ENCODE assay signal across 20 cellular contexts in the genomic region with DNA sequence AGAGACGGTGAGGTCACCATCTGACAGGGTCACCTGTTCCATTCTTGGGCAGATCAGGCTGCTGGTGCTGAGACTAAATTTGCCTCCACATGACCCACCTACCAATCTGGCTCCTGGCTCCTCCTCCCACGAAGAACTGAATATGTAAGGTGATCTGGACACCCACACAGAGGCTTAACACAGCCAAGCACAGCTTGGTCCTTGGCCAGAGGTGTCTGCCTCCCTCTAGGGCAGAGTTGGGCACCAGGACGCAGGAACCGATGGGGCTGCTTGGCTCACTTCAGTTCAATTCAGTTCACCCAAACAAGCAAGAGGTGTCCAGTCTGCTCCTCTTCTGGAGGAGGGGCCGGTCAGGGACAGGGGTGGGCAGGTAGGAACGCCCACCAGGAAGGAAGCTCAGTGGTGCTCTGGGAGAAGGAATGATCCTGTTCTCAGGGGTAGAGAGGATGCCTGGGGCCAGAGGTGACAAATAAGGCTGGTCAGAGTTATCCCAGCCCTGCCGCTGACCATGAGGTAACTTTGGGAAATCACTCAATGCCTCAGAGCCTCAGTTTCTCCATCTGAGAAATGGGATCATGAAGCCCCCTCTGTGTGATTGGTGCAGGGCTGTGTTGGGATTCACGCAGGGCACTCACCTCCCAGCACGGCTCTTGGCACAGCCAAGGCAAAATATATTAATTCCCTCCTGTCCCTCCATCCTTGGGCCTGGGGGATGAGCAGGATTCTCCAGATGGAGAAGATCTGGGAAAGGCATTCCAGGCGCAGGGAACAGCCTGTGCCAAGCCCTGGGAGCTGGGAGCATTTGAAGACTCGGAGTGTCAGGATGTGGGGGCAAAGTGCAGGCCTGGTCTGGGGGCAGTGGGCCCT.
DNase-seq lines count a peak whose midpoint lies in the region; ATAC-seq, FAIRE-seq and TF ChIP-seq lines count a peak whose summit lies in the region.
"Had no signal": no experiment of that assay in that cellular context is flagged by ENCODE, and none has a peak within 500 bp of the region (broad histone marks: within the 10 kb centered on the region; RNA-seq: fewer than 3 reads in every experiment).

No MANE protein-coding gene starts in this region.

- H3K79me1 ChIP-seq in mesendoderm (ENCODE audit: low read length): no peaks in the 10 kb centered on the region

- no peaks in the 10 kb centered on the region for H3K9me3 ChIP-seq in WERI-Rb-1 (ENCODE audit: severe bottlenecking)
- H3K9me3 ChIP-seq in HepG2 (ENCODE audit: low read length): no peaks in the 10 kb centered on the region
- no peaks in the 10 kb centered on the region for H3K9me3 ChIP-seq in tibial artery
- H3K9me3 ChIP-seq: breast epithelium, SJCRH30 had no signal

- TF ChIP-seq POLR2A in HepG2 (IDR thresholded peaks at IDR 0.05; ENCODE audit: insufficient read depth in 1 of 2, low read depth in 2 of 2, low read length in 2 of 2): no peak

- in situ Hi-C loops in HepG2 (cut with HindIII; ENCODE audit: extremely low pct_ligation_motif_present, low pct_unique_long_range_greater_than_20kb): no loop called here

- no TSS peak for BruUV-seq in HepG2 (replicated peaks; lab: Mats Ljungman, UMichigan)

- intact Hi-C loops in HepG2 (cut with micrococcal nuclease; ENCODE audit: unreplicated experiment): no loop called here
- intact Hi-C loops in tibial artery (cut with DNase I; ENCODE audit: low total_unique reads): no loop called here

- H3K18ac ChIP-seq in mesendoderm (ENCODE audit: low read length): no peak overlapping the region

- no peaks in the 10 kb centered on the region for H4K20me1 ChIP-seq in HepG2 (ENCODE audit: insufficient read depth, low read length)

- H3K27ac ChIP-seq in WERI-Rb-1 (peak overlapping the region; percentile 75), HepG2 (ENCODE audit: extremely low read length, insufficient read depth, low read length) (no peak overlapping the region), tibial artery (no peak overlapping the region), mesendoderm (ENCODE audit: low read depth, low read length) (no peak overlapping the region)
- H3K27ac ChIP-seq: breast epithelium, epithelial cell of prostate, SJCRH30, VCaP had no signal

- H2BK5ac ChIP-seq in mesendoderm (ENCODE audit: low read length): no peak overlapping the region

- ATAC-seq in HepG2: no peak
- ATAC-seq: activated CD8-positive, alpha-beta T cell treated with anti-CD3 and anti-CD28 coated beads for 36 hours had no signal

- H3K4me2 ChIP-seq in HepG2 (ENCODE audit: low read depth, low read length) (no peak overlapping the region), mesendoderm (ENCODE audit: low read length) (no peak overlapping the region)

- H3K4ac ChIP-seq in mesendoderm (ENCODE audit: low read depth, low read length): no peak overlapping the region

- no peaks in the 10 kb centered on the region for H3K36me3 ChIP-seq in WERI-Rb-1
- no peaks in the 10 kb centered on the region for H3K36me3 ChIP-seq in HepG2 (replicated peaks in 1 of 2; ENCODE audit: control insufficient read depth in 1 of 2, insufficient read depth in 2 of 2, low read length in 2 of 2)
- H3K36me3 ChIP-seq in tibial artery: no peaks in the 10 kb centered on the region
- H3K36me3 ChIP-seq in mesendoderm (ENCODE audit: control insufficient read depth, insufficient read depth, low read length): no peaks in the 10 kb centered on the region
- H3K36me3 ChIP-seq: breast epithelium, SJCRH30 had no signal

- no peak overlapping the region for H3K9ac ChIP-seq in HepG2 (ENCODE audit: insufficient read depth, low read depth, low read length)
- H3K9ac ChIP-seq in mesendoderm (ENCODE audit: low read length): no peak overlapping the region

- H2AK5ac ChIP-seq in mesendoderm (ENCODE audit: low read length): no peak overlapping the region

- CTCF ChIA-PET in HepG2 (lab: Yijun Ruan, JAX; ENCODE audit: low intra/inter-chr PET ratio, low total read pairs): no interaction called here

- WGBS in HepG2 (ENCODE audit: low lambda C conversion rate): 29% methylated on average over 3 of the region's 11 CpGs
- WGBS in mesendoderm (ENCODE audit: extremely low coverage, insufficient coverage, low lambda C conversion rate): no CpG with 5 or more reads among the region's 11 CpGs

- no peak overlapping the region for H4K8ac ChIP-seq in mesendoderm (ENCODE audit: low read depth, low read length)

- H2BK120ac ChIP-seq in mesendoderm (ENCODE audit: low read depth, low read length): no peak overlapping the region

- H3K27me3 ChIP-seq in WERI-Rb-1 (ENCODE audit: insufficient read depth, low read depth, severe bottlenecking) (no peaks in the 10 kb centered on the region), HepG2 (ENCODE audit: control insufficient read depth in 1 of 2, insufficient read depth in 2 of 2, low read length in 2 of 2) (peaks cover 2 to 6% of the 10 kb centered on the region in 2 experiments; a peak in 4 of 5 replicates), tibial artery (peaks cover 0 to 61% of the 10 kb centered on the region in 2 donors), mesendoderm (ENCODE audit: insufficient read depth, low read length, poor library complexity) (no peaks in the 10 kb centered on the region)
- H3K27me3 ChIP-seq: SJCRH30 had no signal

- POLR2A ChIA-PET in HepG2 (lab: Yijun Ruan, JAX): no interaction called here

- H3K4me1 ChIP-seq in HepG2 (ENCODE audit: insufficient read depth, low read length) (no peaks in the 10 kb centered on the region), tibial artery (no peaks in the 10 kb centered on the region), mesendoderm (ENCODE audit: control insufficient read depth, low read depth, low read length) (no peaks in the 10 kb centered on the region)
- H3K4me1 ChIP-seq: breast epithelium, SJCRH30 had no signal

- no peak overlapping the region for H2BK15ac ChIP-seq in mesendoderm (replicated peaks; ENCODE audit: low read depth)

- no peak for TF ChIP-seq EP300 in HepG2 (IDR thresholded peaks at IDR 0.05; ENCODE audit: low read depth in 2 of 2, low read length in 2 of 2)
- no peak for TF ChIP-seq EP300 in HepG2 (CRISPR knock-in tag; IDR thresholded peaks at IDR 0.05; ENCODE audit: borderline replicate concordance)

- H4K5ac ChIP-seq in mesendoderm (ENCODE audit: low read length): no peak overlapping the region

- TF ChIP-seq RAD21 in HepG2 (CRISPR knock-in tag; IDR thresholded peaks at IDR 0.05): no peak

- H3K23ac ChIP-seq in mesendoderm (ENCODE audit: low read length): no peak overlapping the region

- no peak overlapping the region for H3K56ac ChIP-seq in mesendoderm (ENCODE audit: low read length)

- H2AFZ ChIP-seq in HepG2 (ENCODE audit: low read length): no peak overlapping the region

- TF ChIP-seq CTCF in WERI-Rb-1 (IDR thresholded peaks at IDR 0.05; ENCODE audit: low read depth, low read length): no peak
- no peak for TF ChIP-seq CTCF in HepG2 (CRISPR knock-in tag; IDR thresholded peaks at IDR 0.05)
- no peak for TF ChIP-seq CTCF in tibial artery (IDR thresholded peaks at IDR 0.05)
- no peak for TF ChIP-seq CTCF in D721Med (IDR thresholded peaks at IDR 0.05; ENCODE audit: insufficient read depth, missing control alignments)

- H3K79me2 ChIP-seq in HepG2 (ENCODE audit: insufficient read depth, low read length): no peaks in the 10 kb centered on the region
- H3K79me2 ChIP-seq in mesendoderm (ENCODE audit: control insufficient read depth, insufficient read depth, low read length): no peaks in the 10 kb centered on the region

- FAIRE-seq in HepG2 (lab: Jason Lieb, UNC): no peak
- no peak for FAIRE-seq in D721Med (lab: Jason Lieb, UNC)
- FAIRE-seq: kidney had no signal

- H3K4me3 ChIP-seq in WERI-Rb-1 (ENCODE audit: low read depth, low read length) (peak overlapping the region; percentile 34), HepG2 (replicated peaks in 1 of 3; ENCODE audit: insufficient read depth in 1 of 3, low read depth in 2 of 3, low read length in 3 of 3) (no peak overlapping the region), tibial artery (no peak overlapping the region), mesendoderm (ENCODE audit: low read length) (no peak overlapping the region)
- H3K4me3 ChIP-seq: breast epithelium, SJCRH30 had no signal

- peak; percentile 35 for DNase-seq in activated CD8-positive, alpha-beta memory T cell treated with anti-CD3 and anti-CD28 coated beads for 24 hours
- no peak for DNase-seq in activated CD8-positive, alpha-beta memory T cell treated with anti-CD3 and anti-CD28 coated beads, Interleukin-2, amount 50 U/mL, for 4 hours
- peak; percentile 70 for DNase-seq in WERI-Rb-1
- DNase-seq in HepG2 (ENCODE audit: low spot score): no peak
- DNase-seq in tibial artery: peak; percentile 6 to 46
- DNase-seq in cortex of kidney (lab: John Stamatoyannopoulos, UW): no peak
- no peak for DNase-seq in D721Med (ENCODE audit: insufficient read length, low spot score)
- DNase-seq in mesendoderm: no peak
- DNase-seq: activated CD8-positive, alpha-beta T cell treated with anti-CD3 and anti-CD28 coated beads for 36 hours; DMS79 treated with DMSO at 0.1 percent for 48 hours; foreskin melanocyte; hippocampal formation; kidney; NCI-H187 treated with DMSO at 0.1 percent for 48 hours; NCI-H510A treated with DMSO at 0.1 percent for 48 hours; SJCRH30; stimulated activated CD4-positive, alpha-beta T cell treated with anti-CD3 and anti-CD28 coated beads, Interleukin-12 subunit alpha, Interleukin-12 subunit beta, amount 100 ng/mL, for 4 hours had no signal

TF ChIP-seq in HepG2, 621 proteins besides CTCF, POLR2A, EP300 and RAD21 (continues in another document):
- TF ChIP-seq ONECUT2 (CRISPR knock-in tag; IDR thresholded peaks at IDR 0.05) (no peak), ZNF629 (CRISPR knock-in tag; conservative IDR thresholded peaks at IDR 0.05) (peak; percentile 28; the same call in 1 of the 2 replicates), ZNF30 (CRISPR knock-in tag; IDR thresholded peaks at IDR 0.05) (no peak), GTF2F1 (IDR thresholded peaks at IDR 0.05; ENCODE audit: low read length) (no peak), RFX1 (IDR thresholded peaks at IDR 0.05) (no peak)
- TF ChIP-seq, protein P1, sequence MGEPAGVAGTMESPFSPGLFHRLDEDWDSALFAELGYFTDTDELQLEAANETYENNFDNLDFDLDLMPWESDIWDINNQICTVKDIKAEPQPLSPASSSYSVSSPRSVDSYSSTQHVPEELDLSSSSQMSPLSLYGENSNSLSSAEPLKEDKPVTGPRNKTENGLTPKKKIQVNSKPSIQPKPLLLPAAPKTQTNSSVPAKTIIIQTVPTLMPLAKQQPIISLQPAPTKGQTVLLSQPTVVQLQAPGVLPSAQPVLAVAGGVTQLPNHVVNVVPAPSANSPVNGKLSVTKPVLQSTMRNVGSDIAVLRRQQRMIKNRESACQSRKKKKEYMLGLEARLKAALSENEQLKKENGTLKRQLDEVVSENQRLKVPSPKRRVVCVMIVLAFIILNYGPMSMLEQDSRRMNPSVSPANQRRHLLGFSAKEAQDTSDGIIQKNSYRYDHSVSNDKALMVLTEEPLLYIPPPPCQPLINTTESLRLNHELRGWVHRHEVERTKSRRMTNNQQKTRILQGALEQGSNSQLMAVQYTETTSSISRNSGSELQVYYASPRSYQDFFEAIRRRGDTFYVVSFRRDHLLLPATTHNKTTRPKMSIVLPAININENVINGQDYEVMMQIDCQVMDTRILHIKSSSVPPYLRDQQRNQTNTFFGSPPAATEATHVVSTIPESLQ (CRISPR knock-in tag; conservative IDR thresholded peaks at IDR 0.05): no peak

Comparison
In these comparisons a context has a peak if more than half of its experiments do, and no peak if none do; other contexts are left out.
1. DNase-seq: peak in activated CD8-positive, alpha-beta memory T cell treated with anti-CD3 and anti-CD28 coated beads for 24 hours (single experiment), WERI-Rb-1 (single experiment) and tibial artery (2 of 2); none in activated CD8-positive, alpha-beta memory T cell treated with anti-CD3 and anti-CD28 coated beads, Interleukin-2, amount 50 U/mL, for 4 hours (single experiment), HepG2 (single experiment), cortex of kidney (single experiment), D721Med (single experiment) and mesendoderm (single experiment).